In the genomic region with DNA sequence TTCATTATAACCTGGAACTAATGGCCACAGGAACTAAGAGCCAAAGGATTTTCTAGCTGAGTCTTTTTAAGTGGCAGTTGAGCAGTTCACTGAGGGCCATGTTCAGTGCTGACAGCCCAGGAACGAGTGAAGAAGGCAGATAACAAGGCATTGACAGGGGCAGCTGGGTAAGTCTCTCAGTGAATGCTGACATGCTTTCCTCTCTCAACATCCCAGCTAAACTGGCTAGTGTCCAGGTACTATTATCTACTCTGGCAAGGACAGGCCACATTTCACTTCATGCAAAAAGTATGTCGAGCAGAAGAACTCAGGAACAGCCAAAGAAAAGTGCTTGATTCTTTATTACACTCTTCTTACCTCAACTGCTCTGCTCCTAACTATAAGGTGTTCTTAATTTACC, we compare ENCODE assay signal across 1 cellular context.
TF ChIP-seq lines count a peak whose summit lies in the region.

No MANE protein-coding gene starts in this region.

TF ChIP-seq in H1, 55 proteins besides CTCF, POLR2A, EP300 and RAD21:
- TF ChIP-seq, protein P1, sequence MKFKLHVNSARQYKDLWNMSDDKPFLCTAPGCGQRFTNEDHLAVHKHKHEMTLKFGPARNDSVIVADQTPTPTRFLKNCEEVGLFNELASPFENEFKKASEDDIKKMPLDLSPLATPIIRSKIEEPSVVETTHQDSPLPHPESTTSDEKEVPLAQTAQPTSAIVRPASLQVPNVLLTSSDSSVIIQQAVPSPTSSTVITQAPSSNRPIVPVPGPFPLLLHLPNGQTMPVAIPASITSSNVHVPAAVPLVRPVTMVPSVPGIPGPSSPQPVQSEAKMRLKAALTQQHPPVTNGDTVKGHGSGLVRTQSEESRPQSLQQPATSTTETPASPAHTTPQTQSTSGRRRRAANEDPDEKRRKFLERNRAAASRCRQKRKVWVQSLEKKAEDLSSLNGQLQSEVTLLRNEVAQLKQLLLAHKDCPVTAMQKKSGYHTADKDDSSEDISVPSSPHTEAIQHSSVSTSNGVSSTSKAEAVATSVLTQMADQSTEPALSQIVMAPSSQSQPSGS (IDR thresholded peaks at IDR 0.05; ENCODE audit: low read length), result no peak
- TF ChIP-seq GTF2F1 (IDR thresholded peaks at IDR 0.05; ENCODE audit: borderline replicate concordance, low read depth, low read length), result no peak
